Comparison of ENCODE assay signal across 28 cellular contexts in genomic region chr2:59761966-59762365, GRCh38.
DNase-seq lines count a peak whose midpoint lies in the region; ATAC-seq, FAIRE-seq and TF ChIP-seq lines count a peak whose summit lies in the region.
"Had no signal": no experiment of that assay in that cellular context is flagged by ENCODE, and none has a peak within 500 bp of the region (broad histone marks: within the 10 kb centered on the region; RNA-seq: fewer than 3 reads in every experiment).

No MANE protein-coding gene starts in this region.

- BruUV-seq in HepG2 (replicated peaks; lab: Mats Ljungman, UMichigan) (no TSS peak), OCI-LY7 (replicated peaks; lab: Mats Ljungman, UMichigan) (no TSS peak)

- H3K4me3 Mint-ChIP-seq in glutamatergic neuron (ENCODE audit: unreplicated experiment), result no peak overlapping the region
- H3K4me3 Mint-ChIP-seq: CD4-positive, CD25-positive, alpha-beta regulatory T cell; HFFc6 had no signal

- no peak overlapping the region for H2AFZ ChIP-seq in HepG2 (ENCODE audit: low read length)
- H2AFZ ChIP-seq in OCI-LY7 (ENCODE audit: low read length), result no peak overlapping the region

- TF ChIP-seq EP300 in HepG2 (IDR thresholded peaks at IDR 0.05; ENCODE audit: low read depth in 2 of 2, low read length in 2 of 2) (no peak), HepG2 (CRISPR knock-in tag; IDR thresholded peaks at IDR 0.05; ENCODE audit: borderline replicate concordance) (no peak)

- POLR2A ChIA-PET in HepG2 (lab: Yijun Ruan, JAX) (no interaction called here), OCI-LY7 (lab: Charles Lee) (no interaction called here)

- H3K4me1 Mint-ChIP-seq in glutamatergic neuron (ENCODE audit: low read depth, unreplicated experiment), result peaks cover 3% of the 10 kb centered on the region
- H3K4me1 Mint-ChIP-seq: CD4-positive, CD25-positive, alpha-beta regulatory T cell had no signal

- H3K27me3 ChIP-seq in HepG2 (ENCODE audit: control insufficient read depth in 1 of 2, insufficient read depth in 2 of 2, low read length in 2 of 2), result no peaks in the 10 kb centered on the region
- H3K27me3 ChIP-seq in right lobe of liver, result no peaks in the 10 kb centered on the region
- H3K27me3 ChIP-seq in left ventricle myocardium inferior (ENCODE audit: low read depth), result no peaks in the 10 kb centered on the region
- H3K27me3 ChIP-seq: BLaER1 had no signal

- H3K27ac Mint-ChIP-seq in glutamatergic neuron (ENCODE audit: unreplicated experiment), result no peak overlapping the region
- H3K27ac Mint-ChIP-seq: HFFc6 had no signal

- H3K79me2 ChIP-seq in HepG2 (ENCODE audit: insufficient read depth, low read length) (no peaks in the 10 kb centered on the region), OCI-LY7 (ENCODE audit: insufficient read depth, low read depth, low read length) (no peaks in the 10 kb centered on the region)

- H3K9me3 ChIP-seq in HepG2 (ENCODE audit: low read length) (no peaks in the 10 kb centered on the region), right lobe of liver (no peaks in the 10 kb centered on the region), OCI-LY7 (ENCODE audit: low read length) (no peaks in the 10 kb centered on the region), left ventricle myocardium inferior (replicated peaks) (no peaks in the 10 kb centered on the region)
- H3K9me3 ChIP-seq: BLaER1, HAP-1 had no signal

- DNase-seq in HepG2 (ENCODE audit: low spot score), result peak; percentile 43
- no peak for DNase-seq in right lobe of liver
- no peak for DNase-seq in OCI-LY7 (ENCODE audit: low spot score)
- DNase-seq in foreskin melanocyte, result peak; percentile 66
- no peak for DNase-seq in NCI-H1436 treated with DMSO at 0.1 percent for 48 hours (lab: John Stamatoyannopoulos, UW)
- no peak for DNase-seq in left ventricle myocardium inferior
- no peak for DNase-seq in glutamatergic neuron
- DNase-seq in stimulated activated CD4-positive, alpha-beta T cell treated with anti-CD3 and anti-CD28 coated beads, Interleukin-1b, Interleukin-23, amount 100 ng/mL, for 48 hours, result no peak
- DNase-seq: 8988T; ACHN; CD4-positive, CD25-positive, alpha-beta regulatory T cell; HFFc6; IMR-90; KG1; MM.1S; NCI-H1092 treated with DMSO at 0.1 percent for 48 hours; NCI-H1436; NCI-H187 treated with DMSO at 0.1 percent for 48 hours; NCI-H2171 treated with DMSO at 0.1 percent for 48 hours; NCI-H524; NCI-H748 treated with DMSO at 0.1 percent for 48 hours; OCI-M1 had no signal

- TF ChIP-seq CTCF in HepG2 (CRISPR knock-in tag; IDR thresholded peaks at IDR 0.05) (0 out of 2 replicates have a peak, but pooled peaks have one; percentile 22), right lobe of liver (IDR thresholded peaks at IDR 0.05) (no peak), OCI-LY7 (conservative IDR thresholded peaks at IDR 0.05; ENCODE audit: low read length) (peak; percentile 38; the same call in 1 of the 2 replicates), left ventricle myocardium inferior (IDR thresholded peaks at IDR 0.05; ENCODE audit: borderline replicate concordance) (no peak), glutamatergic neuron (IDR thresholded peaks at IDR 0.05; ENCODE audit: partially characterized antibody, unreplicated experiment) (no peak)

- H3K36me3 ChIP-seq in HepG2 (replicated peaks in 1 of 2; ENCODE audit: control insufficient read depth in 1 of 2, insufficient read depth in 2 of 2, low read length in 2 of 2) (no peaks in the 10 kb centered on the region), right lobe of liver (no peaks in the 10 kb centered on the region), OCI-LY7 (ENCODE audit: insufficient read depth, low read length) (no peaks in the 10 kb centered on the region), left ventricle myocardium inferior (no peaks in the 10 kb centered on the region)
- H3K36me3 ChIP-seq: BLaER1, HAP-1 had no signal

- no peak overlapping the region for H3K27ac ChIP-seq in HepG2 (ENCODE audit: extremely low read length, insufficient read depth, low read length)
- H3K27ac ChIP-seq in right lobe of liver, result no peak overlapping the region
- no peak overlapping the region for H3K27ac ChIP-seq in OCI-LY7 (ENCODE audit: low read depth, low read length, poor library complexity, severe bottlenecking)
- H3K27ac ChIP-seq in left ventricle myocardium inferior (replicated peaks), result no peak overlapping the region
- H3K27ac ChIP-seq: BLaER1 had no signal

- no peaks in the 10 kb centered on the region for H3K9me3 Mint-ChIP-seq in glutamatergic neuron (ENCODE audit: unreplicated experiment)

- 0% methylated on average over 1 of the region's 1 CpG for WGBS in HepG2 (ENCODE audit: low lambda C conversion rate)
- no CpG with 5 or more reads among the region's 1 CpG for WGBS in right lobe of liver (ENCODE audit: insufficient coverage, low coverage, low lambda C conversion rate, missing lambda C conversion rate)

- intact Hi-C loops in HepG2 (cut with micrococcal nuclease; ENCODE audit: unreplicated experiment) (no loop called here), right lobe of liver (cut with DNase I) (no loop called here), OCI-LY7 (cut with micrococcal nuclease; ENCODE audit: unreplicated experiment) (no loop called here), left ventricle myocardium inferior (cut with micrococcal nuclease) (no loop called here)

- CTCF ChIA-PET in HepG2 (lab: Yijun Ruan, JAX; ENCODE audit: low intra/inter-chr PET ratio, low total read pairs), result no interaction called here
- CTCF ChIA-PET in OCI-LY7 (lab: Charles Lee; ENCODE audit: unreplicated experiment), result no interaction called here

- FAIRE-seq in HepG2 (lab: Jason Lieb, UNC), result no peak
- FAIRE-seq: D721Med, GM18507, RCC 7860 had no signal

- H3K9ac ChIP-seq in HepG2 (ENCODE audit: insufficient read depth, low read depth, low read length), result no peak overlapping the region
- H3K9ac ChIP-seq: BLaER1 had no signal

- peaks cover 2% of the 10 kb centered on the region for H3K27me3 Mint-ChIP-seq in glutamatergic neuron (ENCODE audit: unreplicated experiment)
- H3K27me3 Mint-ChIP-seq: CD4-positive, CD25-positive, alpha-beta regulatory T cell had no signal

- TF ChIP-seq RAD21 in HepG2 (CRISPR knock-in tag; IDR thresholded peaks at IDR 0.05), result no peak

- H4K20me1 ChIP-seq in HepG2 (ENCODE audit: insufficient read depth, low read length) (no peaks in the 10 kb centered on the region), OCI-LY7 (ENCODE audit: insufficient read depth, low read length) (no peaks in the 10 kb centered on the region)
- H4K20me1 ChIP-seq: BLaER1 had no signal

- H3K9me2 ChIP-seq in OCI-LY7 (ENCODE audit: insufficient read depth, low read length), result no peaks in the 10 kb centered on the region

- H3K4me3 ChIP-seq in HepG2 (replicated peaks in 1 of 3; ENCODE audit: insufficient read depth in 1 of 3, low read depth in 2 of 3, low read length in 3 of 3) (no peak overlapping the region), right lobe of liver (no peak overlapping the region), OCI-LY7 (ENCODE audit: low read depth, low read length, poor library complexity, severe bottlenecking) (no peak overlapping the region), left ventricle myocardium inferior (no peak overlapping the region)
- H3K4me3 ChIP-seq: BLaER1, HAP-1 had no signal

- no peak for TF ChIP-seq POLR2A in HepG2 (IDR thresholded peaks at IDR 0.05; ENCODE audit: insufficient read depth in 1 of 2, low read depth in 2 of 2, low read length in 2 of 2)
- TF ChIP-seq POLR2A in right lobe of liver (IDR thresholded peaks at IDR 0.05), result no peak

- ATAC-seq in HepG2, result peak; percentile 65
- no peak for ATAC-seq in right lobe of liver
- ATAC-seq: SK-N-SH treated with all-trans-retinoic acid at 6 μM for 48 hours had no signal

- H3K4me2 ChIP-seq in HepG2 (ENCODE audit: low read depth, low read length) (no peak overlapping the region), OCI-LY7 (ENCODE audit: low read length) (no peak overlapping the region)
- H3K4me2 ChIP-seq: BLaER1 had no signal

- H3K4me1 ChIP-seq in HepG2 (ENCODE audit: insufficient read depth, low read length) (no peaks in the 10 kb centered on the region), right lobe of liver (no peaks in the 10 kb centered on the region), OCI-LY7 (ENCODE audit: insufficient read depth, low read length, poor library complexity, severe bottlenecking) (no peaks in the 10 kb centered on the region), left ventricle myocardium inferior (no peaks in the 10 kb centered on the region)
- H3K4me1 ChIP-seq: BLaER1, HAP-1 had no signal

- no peaks in the 10 kb centered on the region for H3K36me3 Mint-ChIP-seq in glutamatergic neuron (ENCODE audit: unreplicated experiment)
- H3K36me3 Mint-ChIP-seq: CD4-positive, CD25-positive, alpha-beta regulatory T cell had no signal

- in situ Hi-C loops in HepG2 (cut with HindIII; ENCODE audit: extremely low pct_ligation_motif_present, low pct_unique_long_range_greater_than_20kb), result no loop called here

TF ChIP-seq in HepG2, 621 proteins besides CTCF, POLR2A, EP300 and RAD21 (continues in another document):
- no peak for TF ChIP-seq ZNF615 (CRISPR knock-in tag; IDR thresholded peaks at IDR 0.05; ENCODE audit: borderline replicate concordance)
- no peak for TF ChIP-seq SOX13 (IDR thresholded peaks at IDR 0.05)
- peak in 1 of 2 experiments; percentile 68; a peak in 2 of 4 replicates for TF ChIP-seq SOX13 (CRISPR knock-in tag; conservative IDR thresholded peaks at IDR 0.05 in 1 of 2, IDR thresholded peaks at IDR 0.05 in 1 of 2)
- TF ChIP-seq ZNF773 (CRISPR knock-in tag; IDR thresholded peaks at IDR 0.05; ENCODE audit: borderline replicate concordance), result no peak
- no peak for TF ChIP-seq ZNF232 (CRISPR knock-in tag; IDR thresholded peaks at IDR 0.05; ENCODE audit: borderline replicate concordance)
- no peak for TF ChIP-seq ZNF563 (CRISPR knock-in tag; IDR thresholded peaks at IDR 0.05)
- TF ChIP-seq FOXP4 (CRISPR knock-in tag; IDR thresholded peaks at IDR 0.05), result no peak
- peak; percentile 60; the same call in 1 of the 2 replicates for TF ChIP-seq SOX5 (CRISPR knock-in tag; IDR thresholded peaks at IDR 0.05; ENCODE audit: borderline replicate concordance)

Comparison
In these comparisons a context has a peak if more than half of its experiments do, and no peak if none do; other contexts are left out.
1. DNase-seq: peak in HepG2 (single experiment) and foreskin melanocyte (single experiment); none in right lobe of liver (0 of 3), OCI-LY7 (single experiment), NCI-H1436 treated with DMSO at 0.1 percent for 48 hours (single experiment), left ventricle myocardium inferior (single experiment), glutamatergic neuron (single experiment) and stimulated activated CD4-positive, alpha-beta T cell treated with anti-CD3 and anti-CD28 coated beads, Interleukin-1b, Interleukin-23, amount 100 ng/mL, for 48 hours (single experiment).
2. CTCF ChIP-seq: peak in HepG2 (single experiment) and OCI-LY7 (single experiment); none in right lobe of liver (0 of 4), left ventricle myocardium inferior (single experiment) and glutamatergic neuron (single experiment).